In genomic region chr20:25484224-25484846, GRCh38 we compare ENCODE assay signal across 17 cellular contexts.
DNase-seq lines count a peak whose midpoint lies in the region; ATAC-seq, FAIRE-seq and TF ChIP-seq lines count a peak whose summit lies in the region.
"Had no signal": no experiment of that assay in that cellular context is flagged by ENCODE, and none has a peak within 500 bp of the region (broad histone marks: within the 10 kb centered on the region; RNA-seq: fewer than 3 reads in every experiment).

No MANE protein-coding gene starts in this region.

- no peaks in the 10 kb centered on the region for H3K79me2 ChIP-seq in keratinocyte (ENCODE audit: control insufficient read depth, insufficient read depth, low read length)

- H3K9me3 ChIP-seq in keratinocyte (ENCODE audit: control insufficient read depth, low read depth, low read length) = no peaks in the 10 kb centered on the region
- H3K9me3 ChIP-seq: spleen had no signal

- TF ChIP-seq CTCF in MCF 10A (IDR thresholded peaks at IDR 0.05; ENCODE audit: unreplicated experiment) (peak; percentile 35), keratinocyte (optimal IDR thresholded peaks at IDR 0.05 in 1 of 3, IDR thresholded peaks at IDR 0.05 in 1 of 3, conservative IDR thresholded peaks at IDR 0.05 in 1 of 3; ENCODE audit: extremely low read depth in 1 of 3, insufficient read depth in 2 of 3, low read length in 3 of 3) (peak; percentile 48 to 61 (median 57))

- peaks cover 49% of the 10 kb centered on the region for H3K4me1 ChIP-seq in keratinocyte (ENCODE audit: control insufficient read depth, extremely low read depth, insufficient read depth, low read length)

- dilution Hi-C loops in keratinocyte (cut with MboI; ENCODE audit: extremely low pct_ligation_motif_present, low sequenced_read_pairs) = no loop called here

- no peaks in the 10 kb centered on the region for H3K36me3 Mint-ChIP-seq in IgD-negative memory B cell
- H3K36me3 Mint-ChIP-seq in MCF 10A (ENCODE audit: insufficient read depth, unreplicated experiment) = peaks cover 7% of the 10 kb centered on the region

- peak overlapping the region; percentile 45 for H3K4me2 ChIP-seq in keratinocyte (ENCODE audit: control insufficient read depth, extremely low read depth, insufficient read depth, low read depth, low read length)

- CTCF ChIA-PET in MCF 10A (lab: Yijun Ruan, JAX) = interaction anchor here (1.3 kb wide), 1 partner anchor 26 kb away, joined by 4 read pairs; no protein-coding TSS in a partner anchor

- H2AFZ ChIP-seq in keratinocyte (ENCODE audit: control insufficient read depth, low read length) = no peak overlapping the region

- no peaks in the 10 kb centered on the region for H4K20me1 ChIP-seq in keratinocyte (ENCODE audit: control insufficient read depth, extremely low read depth, insufficient read depth, low read length)

- intact Hi-C loops in MCF 10A (cut with micrococcal nuclease) = no loop called here

- no peak overlapping the region for H3K4me3 Mint-ChIP-seq in IgD-negative memory B cell
- peak overlapping the region; percentile 4 for H3K4me3 Mint-ChIP-seq in MCF 10A (ENCODE audit: unreplicated experiment)
- H3K4me3 Mint-ChIP-seq: activated B cell treated with CpG ODN at 0.5 μM for 24 hours; B cell; central memory CD8-positive, alpha-beta T cell; neural crest cell had no signal

- H3K27ac Mint-ChIP-seq in IgD-negative memory B cell (peak overlapping the region in 2 of 3 donors; percentile 7 to 71), MCF 10A (ENCODE audit: low read depth, unreplicated experiment) (no peak overlapping the region)
- H3K27ac Mint-ChIP-seq: activated B cell treated with CpG ODN at 0.5 μM for 24 hours, B cell had no signal

- BruUV-seq in MCF 10A (replicated peaks; lab: Mats Ljungman, UMichigan) = no TSS peak

- peaks cover 11% of the 10 kb centered on the region for H3K27me3 ChIP-seq in keratinocyte (ENCODE audit: control insufficient read depth, extremely low read depth, insufficient read depth, low read length)
- H3K27me3 ChIP-seq: spleen had no signal

- DNase-seq in DMS 273 (lab: John Stamatoyannopoulos, UW; ENCODE audit: unreplicated experiment) = peak; percentile 77
- DNase-seq in MCF 10A (ENCODE audit: unreplicated experiment) = peak; percentile 82
- DNase-seq in keratinocyte (ENCODE audit: low read depth, low spot score) = no peak
- no peak for DNase-seq in hippocampal formation (lab: John Stamatoyannopoulos, UW)
- DNase-seq: activated B cell treated with CpG ODN at 0.5 μM for 24 hours; effector memory CD4-positive, alpha-beta T cell; foreskin melanocyte; left cardiac atrium; NCI-H1694; NCI-H82; spleen had no signal

- H3K4me3 ChIP-seq in keratinocyte (ENCODE audit: control insufficient read depth in 2 of 3, extremely low read depth in 1 of 3, insufficient read depth in 2 of 3, low read depth in 1 of 3, low read length in 3 of 3) = no peak overlapping the region
- H3K4me3 ChIP-seq: spleen had no signal

- H3K9me1 ChIP-seq in keratinocyte (ENCODE audit: control insufficient read depth, extremely low read depth, insufficient read depth, low read length) = no peaks in the 10 kb centered on the region

- POLR2A ChIA-PET in MCF 10A (lab: Yijun Ruan, JAX) = interaction anchor here (1.1 kb wide), 1 partner anchor 490 kb away, joined by 4 read pairs; no protein-coding TSS in a partner anchor

- H3K36me3 ChIP-seq in keratinocyte (ENCODE audit: control insufficient read depth in 2 of 2, extremely low read depth in 1 of 2, insufficient read depth in 2 of 2, low read length in 2 of 2) = no peaks in the 10 kb centered on the region

- H3K9me3 Mint-ChIP-seq in IgD-negative memory B cell (no peaks in the 10 kb centered on the region), MCF 10A (ENCODE audit: unreplicated experiment) (no peaks in the 10 kb centered on the region)
- H3K9me3 Mint-ChIP-seq: activated B cell treated with CpG ODN at 0.5 μM for 24 hours; central memory CD8-positive, alpha-beta T cell; neural crest cell had no signal

- H3K27me3 Mint-ChIP-seq in IgD-negative memory B cell (peaks cover 3% of the 10 kb centered on the region), MCF 10A (ENCODE audit: insufficient read depth, unreplicated experiment) (no peaks in the 10 kb centered on the region)
- H3K27me3 Mint-ChIP-seq: activated B cell treated with CpG ODN at 0.5 μM for 24 hours, B cell had no signal

- FAIRE-seq in keratinocyte (lab: Jason Lieb, UNC) = no peak

- peak overlapping the region; percentile 4 for H3K27ac ChIP-seq in keratinocyte (ENCODE audit: control insufficient read depth, insufficient read depth, low read length)

- no peak overlapping the region for H3K9ac ChIP-seq in keratinocyte (ENCODE audit: control insufficient read depth, extremely low read depth, insufficient read depth, low read length)

- ATAC-seq in GM19467 (IDR thresholded peaks at IDR 0.05; ENCODE audit: unreplicated experiment) = no peak
- ATAC-seq in GM21737 (IDR thresholded peaks at IDR 0.05; ENCODE audit: unreplicated experiment) = no peak
- ATAC-seq: left cardiac atrium had no signal

- H3K4me1 Mint-ChIP-seq in IgD-negative memory B cell (peaks cover 0 to 11% (median 9%) of the 10 kb centered on the region in 3 donors), MCF 10A (ENCODE audit: insufficient read depth, unreplicated experiment) (peaks cover 14% of the 10 kb centered on the region)
- H3K4me1 Mint-ChIP-seq: neural crest cell had no signal

Comparison
In these comparisons a context has a peak if more than half of its experiments do, and no peak if none do; other contexts are left out.
1. DNase-seq: peak in DMS 273 (single experiment) and MCF 10A (single experiment); none in keratinocyte (single experiment) and hippocampal formation (0 of 2).